ENCODE assay signal across 8 cellular contexts in genomic region chr7:113698556-113699220, GRCh38.
DNase-seq lines count a peak whose midpoint lies in the region; ATAC-seq and TF ChIP-seq lines count a peak whose summit lies in the region.

No MANE protein-coding gene starts in this region.

- H3K4me3 Mint-ChIP-seq in activated T-helper 1 cell treated with anti-CD3 and anti-CD28 coated beads, Interleukin-12 subunit alpha, Interleukin-12 subunit beta, Interleukin-2, Interleukin-4 antibody, amounts not matched to agents 30 ng/mL and 10 ng/mL and 1 ng/mL, durations not matched to agents 14 hours and 24 hours and 36 hours = no peak overlapping the region

- H3K27ac ChIP-seq in parathyroid adenoma = no peak overlapping the region

- no peak overlapping the region for H3K9ac ChIP-seq in parathyroid adenoma

- H3K4me1 ChIP-seq in parathyroid adenoma = no peaks in the 10 kb centered on the region

- intact Hi-C loops in activated T-helper 1 cell treated with anti-CD3 and anti-CD28 coated beads, Interleukin-12 subunit alpha, Interleukin-12 subunit beta, Interleukin-2, Interleukin-4 antibody, amounts not matched to agents 30 ng/mL and 10 ng/mL and 1 ng/mL, durations not matched to agents 14 hours and 24 hours and 36 hours (cut with micrococcal nuclease) = no loop called here

- no peaks in the 10 kb centered on the region for H3K79me2 ChIP-seq in parathyroid adenoma

- ATAC-seq in HG03095 (IDR thresholded peaks at IDR 0.05; ENCODE audit: unreplicated experiment) = no peak

- peak; percentile 5 for DNase-seq in Daoy (ENCODE audit: low read depth)
- peak; percentile 40 for DNase-seq in H4 (ENCODE audit: low spot score)
- DNase-seq in NCI-H526 (lab: John Stamatoyannopoulos, UW) = peak; percentile 7 to 69
- DNase-seq in dedifferentiated amniotic fluid mesenchymal stem cell (ENCODE audit: extremely low spot score) = peak; percentile 32
- DNase-seq in activated T-helper 1 cell treated with anti-CD3 and anti-CD28 coated beads, Interleukin-12 subunit alpha, Interleukin-12 subunit beta, Interleukin-2, Interleukin-4 antibody, amounts not matched to agents 30 ng/mL and 10 ng/mL and 1 ng/mL, durations not matched to agents 14 hours and 24 hours and 36 hours (ENCODE audit: low spot score) = no peak
- DNase-seq in stimulated activated CD4-positive, alpha-beta T cell treated with anti-CD3 and anti-CD28 coated beads, Interleukin-4, amount 100 ng/mL, for 4 hours = no peak

- H3K4me1 Mint-ChIP-seq in activated T-helper 1 cell treated with anti-CD3 and anti-CD28 coated beads, Interleukin-12 subunit alpha, Interleukin-12 subunit beta, Interleukin-2, Interleukin-4 antibody, amounts not matched to agents 30 ng/mL and 10 ng/mL and 1 ng/mL, durations not matched to agents 14 hours and 24 hours and 36 hours (ENCODE audit: low read depth) = no peaks in the 10 kb centered on the region

- H3K27me3 ChIP-seq in parathyroid adenoma (ENCODE audit: control insufficient read depth, insufficient read depth, low read length) = no peaks in the 10 kb centered on the region

- no peak overlapping the region for H3K4me2 ChIP-seq in parathyroid adenoma (ENCODE audit: low read length)

- no peak overlapping the region for H3K27ac Mint-ChIP-seq in activated T-helper 1 cell treated with anti-CD3 and anti-CD28 coated beads, Interleukin-12 subunit alpha, Interleukin-12 subunit beta, Interleukin-2, Interleukin-4 antibody, amounts not matched to agents 30 ng/mL and 10 ng/mL and 1 ng/mL, durations not matched to agents 14 hours and 24 hours and 36 hours

- no peaks in the 10 kb centered on the region for H3K27me3 Mint-ChIP-seq in activated T-helper 1 cell treated with anti-CD3 and anti-CD28 coated beads, Interleukin-12 subunit alpha, Interleukin-12 subunit beta, Interleukin-2, Interleukin-4 antibody, amounts not matched to agents 30 ng/mL and 10 ng/mL and 1 ng/mL, durations not matched to agents 14 hours and 24 hours and 36 hours (ENCODE audit: insufficient read depth)

- H3K9me3 ChIP-seq in parathyroid adenoma (ENCODE audit: control insufficient read depth, low read length) = no peaks in the 10 kb centered on the region

- H3K4me3 ChIP-seq in parathyroid adenoma (ENCODE audit: low read depth, low read length) = no peak overlapping the region

- H3K36me3 Mint-ChIP-seq in activated T-helper 1 cell treated with anti-CD3 and anti-CD28 coated beads, Interleukin-12 subunit alpha, Interleukin-12 subunit beta, Interleukin-2, Interleukin-4 antibody, amounts not matched to agents 30 ng/mL and 10 ng/mL and 1 ng/mL, durations not matched to agents 14 hours and 24 hours and 36 hours (ENCODE audit: low read depth) = no peaks in the 10 kb centered on the region

- no peak overlapping the region for H2AFZ ChIP-seq in parathyroid adenoma

- no peaks in the 10 kb centered on the region for H3K36me3 ChIP-seq in parathyroid adenoma (ENCODE audit: control insufficient read depth, insufficient read depth, low read length)

- no peaks in the 10 kb centered on the region for H3K9me3 Mint-ChIP-seq in activated T-helper 1 cell treated with anti-CD3 and anti-CD28 coated beads, Interleukin-12 subunit alpha, Interleukin-12 subunit beta, Interleukin-2, Interleukin-4 antibody, amounts not matched to agents 30 ng/mL and 10 ng/mL and 1 ng/mL, durations not matched to agents 14 hours and 24 hours and 36 hours

- TF ChIP-seq CTCF in parathyroid adenoma (IDR thresholded peaks at IDR 0.05) = peak; percentile 62

Comparison
In these comparisons a context has a peak if more than half of its experiments do, and no peak if none do; other contexts are left out.
1. DNase-seq: peak in Daoy (single experiment), H4 (single experiment), NCI-H526 (2 of 2) and dedifferentiated amniotic fluid mesenchymal stem cell (single experiment); none in activated T-helper 1 cell treated with anti-CD3 and anti-CD28 coated beads, Interleukin-12 subunit alpha, Interleukin-12 subunit beta, Interleukin-2, Interleukin-4 antibody, amounts not matched to agents 30 ng/mL and 10 ng/mL and 1 ng/mL, durations not matched to agents 14 hours and 24 hours and 36 hours (single experiment) and stimulated activated CD4-positive, alpha-beta T cell treated with anti-CD3 and anti-CD28 coated beads, Interleukin-4, amount 100 ng/mL, for 4 hours (0 of 2).